Comparison of ENCODE assay signal across 8 cellular contexts in genomic region chr19:52343548-52343947, GRCh38. TPM values are rescaled to one million over a fixed set of nuclear protein-coding genes. Genes with fewer than 3 reads are reported as not detected.
DNase-seq lines count a peak whose midpoint lies in the region; ATAC-seq and TF ChIP-seq lines count a peak whose summit lies in the region.

No MANE protein-coding gene starts in this region.

- H3K4me1 Mint-ChIP-seq in GM23338, result no peaks in the 10 kb centered on the region

- peaks cover 20% of the 10 kb centered on the region for H3K36me3 Mint-ChIP-seq in GM23338 (ENCODE audit: low read depth)

- peaks cover 2% of the 10 kb centered on the region; the same call in 1 of the 2 replicates for H4K20me1 ChIP-seq in GM23338 (replicated peaks; ENCODE audit: insufficient read depth)

- H3K27me3 Mint-ChIP-seq in GM23338 (ENCODE audit: insufficient read depth, low read depth, poor library complexity), result peaks cover 13% of the 10 kb centered on the region

- H3K27me3 ChIP-seq in GM23338 (ENCODE audit: insufficient read depth) (no peaks in the 10 kb centered on the region), MG63 (no peaks in the 10 kb centered on the region)

- DNase-seq in AG08395 (ENCODE audit: low spot score), result peak; percentile 26
- peak; percentile 90 for DNase-seq in GM23338 (ENCODE audit: low spot score)
- DNase-seq in SHP77 (lab: John Stamatoyannopoulos, UW), result peak; percentile 55 to 64
- DNase-seq in anterior cingulate cortex (lab: John Stamatoyannopoulos, UW), result peak in 32 of 58 donors; percentile 0 to 35 (median 6)
- DNase-seq in iris pigment epithelial cell (ENCODE audit: low read depth), result peak; percentile 44
- peak; percentile 17 to 39 for DNase-seq in stimulated activated CD4-positive, alpha-beta T cell treated with anti-CD3 and anti-CD28 coated beads, Interleukin-4, amount 100 ng/mL, for 4 hours
- no peak for DNase-seq in NCI-H510A treated with DMSO at 0.1 percent for 48 hours (lab: John Stamatoyannopoulos, UW)
- no peak for DNase-seq in MG63

- H3K4me3 ChIP-seq in GM23338 (no peak overlapping the region), MG63 (no peak overlapping the region)

- no peaks in the 10 kb centered on the region for H3K9me2 ChIP-seq in GM23338 (ENCODE audit: insufficient read depth)

- ATAC-seq in GM23338, result peak; percentile 99

- H3K4me1 ChIP-seq in GM23338 (ENCODE audit: insufficient read depth), result no peaks in the 10 kb centered on the region

- H3K4me3 Mint-ChIP-seq in GM23338, result no peak overlapping the region

- H3K9me3 ChIP-seq in MG63, result no peaks in the 10 kb centered on the region; the same call in none of the 2 replicates

- H3K27ac ChIP-seq in GM23338 (ENCODE audit: low read depth), result no peak overlapping the region

- H2AFZ ChIP-seq in GM23338, result no peak overlapping the region

- TF ChIP-seq CTCF in GM23338 (conservative IDR thresholded peaks at IDR 0.05; ENCODE audit: low read depth in 2 of 2), result peak; percentile 84 to 97

- H3K9me3 Mint-ChIP-seq in GM23338, result peaks cover 20% of the 10 kb centered on the region

- H3K36me3 ChIP-seq in GM23338 (ENCODE audit: insufficient read depth) (no peaks in the 10 kb centered on the region; the same call in 1 of the 2 replicates), MG63 (no peaks in the 10 kb centered on the region; the same call in 1 of the 2 replicates)

- H3F3A ChIP-seq in GM23338 (replicated peaks; ENCODE audit: low read depth), result no peaks in the 10 kb centered on the region

- H3K27ac Mint-ChIP-seq in GM23338, result no peak overlapping the region

- H3K4me2 ChIP-seq in GM23338, result no peak overlapping the region

- no peaks in the 10 kb centered on the region for H3K79me2 ChIP-seq in GM23338 (replicated peaks; ENCODE audit: insufficient read depth)

TF ChIP-seq in GM23338, 12 proteins besides CTCF, POLR2A, EP300 and RAD21 (continues in another document):
- TF ChIP-seq JUNB (IDR thresholded peaks at IDR 0.05; ENCODE audit: unreplicated experiment), result no peak
- TF ChIP-seq POLR2AphosphoS5 (IDR thresholded peaks at IDR 0.05; ENCODE audit: low read depth), result no peak
- TF ChIP-seq ZNF462 (CRISPR knock-in tag; IDR thresholded peaks at IDR 0.05), result no peak
- no peak for TF ChIP-seq NANOG (IDR thresholded peaks at IDR 0.05; ENCODE audit: borderline replicate concordance)
- TF ChIP-seq ZNF331 (CRISPR knock-in tag; IDR thresholded peaks at IDR 0.05; ENCODE audit: low read depth), result no peak
- no peak for TF ChIP-seq ETS1 (IDR thresholded peaks at IDR 0.05)
- TF ChIP-seq ZNF114 (CRISPR knock-in tag; IDR thresholded peaks at IDR 0.05), result no peak
- no peak for TF ChIP-seq STAT1 (IDR thresholded peaks at IDR 0.05; ENCODE audit: unreplicated experiment)
- no peak for TF ChIP-seq EZH2 (IDR thresholded peaks at IDR 0.05; ENCODE audit: low read depth, unreplicated experiment)

RNA-seq across cellular contexts. Expression of gene ZNF610, which starts 7.5 kb away (rescaled TPM):
- 5.3 and 6.3 TPM in 2 replicates for total RNA-seq in GM23338 (2014; rRNA removed; shearing (Covaris generic))
- 4.7 and 5.3 TPM in 2 replicates for polyA plus RNA-seq in GM23338 (2016; fragmentation: Nextera tagmentation; extraction: Ambion mirVana)
- total RNA-seq in MG63 (2014; rRNA removed; shearing (Covaris generic); ENCODE audit: low replicate concordance), result 0.15 and 2.4 TPM in 2 replicates

RNA-seq across cellular contexts. Expression of gene ZNF880, which starts 26.2 kb away (rescaled TPM):
- 49.1 and 60.6 TPM in 2 replicates for total RNA-seq in GM23338 (2014; rRNA removed; shearing (Covaris generic))
- 56.3 and 57.4 TPM in 2 replicates for polyA plus RNA-seq in GM23338 (2016; fragmentation: Nextera tagmentation; extraction: Ambion mirVana)
- total RNA-seq in MG63 (2014; rRNA removed; shearing (Covaris generic); ENCODE audit: low replicate concordance), result 1.9 and 2.3 TPM in 2 replicates

RNA-seq across cellular contexts. Expression of gene ZNF480, which starts 46.6 kb away (rescaled TPM):
- total RNA-seq in GM23338 (2014; rRNA removed; shearing (Covaris generic)), result 34.1 and 39.4 TPM in 2 replicates
- polyA plus RNA-seq in GM23338 (2016; fragmentation: Nextera tagmentation; extraction: Ambion mirVana), result 28.8 and 37.9 TPM in 2 replicates
- total RNA-seq in MG63 (2014; rRNA removed; shearing (Covaris generic); ENCODE audit: low replicate concordance), result 2.7 and 3.8 TPM in 2 replicates

RNA-seq across cellular contexts. Expression of gene ZNF528, which starts 54.1 kb away (rescaled TPM):
- 25.5 and 38.6 TPM in 2 replicates for total RNA-seq in GM23338 (2014; rRNA removed; shearing (Covaris generic))
- 30.0 and 32.8 TPM in 2 replicates for polyA plus RNA-seq in GM23338 (2016; fragmentation: Nextera tagmentation; extraction: Ambion mirVana)
- 1.9 and 2.8 TPM in 2 replicates for total RNA-seq in MG63 (2014; rRNA removed; shearing (Covaris generic); ENCODE audit: low replicate concordance)

Comparison
In these comparisons a context has a peak if more than half of its experiments do, and no peak if none do; other contexts are left out.
1. DNase-seq: peak in AG08395 (single experiment), GM23338 (single experiment), SHP77 (2 of 2), anterior cingulate cortex (32 of 58), iris pigment epithelial cell (single experiment) and stimulated activated CD4-positive, alpha-beta T cell treated with anti-CD3 and anti-CD28 coated beads, Interleukin-4, amount 100 ng/mL, for 4 hours (2 of 2); none in NCI-H510A treated with DMSO at 0.1 percent for 48 hours (single experiment) and MG63 (single experiment).
2. RNA of gene ZNF880, which starts 26.2 kb away (total RNA-seq): 49.1 to 60.6 TPM in GM23338; 1.9 to 2.3 TPM in MG63; every median in the first group is over 10 times any median in the second.